Comparison of ENCODE assay signal across 19 cellular contexts in genomic region chr10:133327651-133328357, GRCh38. TPM values are rescaled to one million over a fixed set of nuclear protein-coding genes. Genes with fewer than 3 reads are reported as not detected.
A peak's percentile ranks its signal among the peaks of the same experiment; 100 is the strongest.
DNase-seq lines count a peak whose midpoint lies in the region; ATAC-seq, FAIRE-seq and TF ChIP-seq lines count a peak whose summit lies in the region.
"Had no signal": no experiment of that assay in that cellular context is flagged by ENCODE, and none has a peak within 500 bp of the region (broad histone marks: within the 10 kb centered on the region; RNA-seq: fewer than 3 reads in every experiment).

No MANE protein-coding gene starts in this region.

- peaks cover 92% of the 10 kb centered on the region for H3K27me3 ChIP-seq in left ventricle myocardium inferior (ENCODE audit: low read depth)
- H3K27me3 ChIP-seq in astrocyte (ENCODE audit: insufficient read depth, low read length) = peaks cover 29% of the 10 kb centered on the region

- H4K20me1 ChIP-seq in astrocyte (ENCODE audit: insufficient read depth, low read length) = no peaks in the 10 kb centered on the region

- H2AFZ ChIP-seq in astrocyte (ENCODE audit: low read depth, low read length) = no peak overlapping the region

- H3K4me3 Mint-ChIP-seq in astrocyte (ENCODE audit: unreplicated experiment) = no peak overlapping the region
- H3K4me3 Mint-ChIP-seq in activated CD4-positive, alpha-beta T cell treated with anti-CD3 and anti-CD28 coated beads, Interleukin-2, amount 10 ng/mL, durations not matched to agents 24 days and 14 days = no peak overlapping the region
- H3K4me3 Mint-ChIP-seq: activated CD8-positive, alpha-beta T cell treated with anti-CD3 and anti-CD28 coated beads, Interleukin-2, amount 10 ng/mL, durations not matched to agents 7 days and 5 days; activated naive CD8-positive, alpha-beta T cell treated with anti-CD3 and anti-CD28 coated beads, Interleukin-2, amount 50 U/mL, for 24 hours; activated T-helper 1 cell treated with anti-CD3 and anti-CD28 coated beads, Interleukin-12 subunit alpha, Interleukin-12 subunit beta, Interleukin-2, Interleukin-4 antibody, amounts not matched to agents 30 ng/mL and 10 ng/mL and 1 ng/mL, durations not matched to agents 14 hours and 24 hours and 36 hours; naive thymus-derived CD8-positive, alpha-beta T cell had no signal

- H3K4me1 ChIP-seq in left ventricle myocardium inferior (peaks cover 24% of the 10 kb centered on the region), astrocyte (ENCODE audit: insufficient read depth, low read length) (peaks cover 30% of the 10 kb centered on the region)
- H3K4me1 ChIP-seq: foreskin keratinocyte had no signal

- H3K4me2 ChIP-seq in astrocyte (ENCODE audit: low read length) = peak overlapping the region; percentile 21

- DNase-seq in Right ventricle myocardium superior (peak; percentile 20), left ventricle myocardium inferior (no peak), astrocyte (ENCODE audit: low read depth) (no peak), sciatic nerve (ENCODE audit: low spot score) (peak; percentile 55), omental fat pad (ENCODE audit: low spot score) (no peak)
- DNase-seq in activated CD4-positive, alpha-beta T cell treated with anti-CD3 and anti-CD28 coated beads, Interleukin-2, amount 10 ng/mL, durations not matched to agents 24 days and 14 days = no peak
- DNase-seq: activated CD8-positive, alpha-beta T cell treated with anti-CD3 and anti-CD28 coated beads, Interleukin-2, amount 10 ng/mL, durations not matched to agents 7 days and 5 days; activated naive CD8-positive, alpha-beta T cell treated with anti-CD3 and anti-CD28 coated beads, Interleukin-2, amount 50 U/mL, for 24 hours; cerebellar nuclear complex; DND-41; foreskin keratinocyte; Karpas-422; left ventricle myocardium superior; NCI-H446; stomach had no signal

- H3K36me3 ChIP-seq in left ventricle myocardium inferior = no peaks in the 10 kb centered on the region
- no peaks in the 10 kb centered on the region for H3K36me3 ChIP-seq in astrocyte (ENCODE audit: insufficient read depth, low read length)
- H3K36me3 ChIP-seq: stomach had no signal

- H3K79me2 ChIP-seq in astrocyte (ENCODE audit: insufficient read depth, low read length) = no peaks in the 10 kb centered on the region

- H3K4me3 ChIP-seq in left ventricle myocardium inferior = no peak overlapping the region
- no peak overlapping the region for H3K4me3 ChIP-seq in astrocyte (ENCODE audit: insufficient read depth, low read depth, low read length)
- H3K4me3 ChIP-seq: stomach had no signal

- peak overlapping the region; percentile 41 for H3K27ac Mint-ChIP-seq in astrocyte (ENCODE audit: unreplicated experiment)
- no peak overlapping the region for H3K27ac Mint-ChIP-seq in activated CD4-positive, alpha-beta T cell treated with anti-CD3 and anti-CD28 coated beads, Interleukin-2, amount 10 ng/mL, durations not matched to agents 24 days and 14 days
- H3K27ac Mint-ChIP-seq: activated CD8-positive, alpha-beta T cell treated with anti-CD3 and anti-CD28 coated beads, Interleukin-2, amount 10 ng/mL, durations not matched to agents 7 days and 5 days; activated naive CD8-positive, alpha-beta T cell treated with anti-CD3 and anti-CD28 coated beads, Interleukin-2, amount 50 U/mL, for 24 hours; activated T-helper 1 cell treated with anti-CD3 and anti-CD28 coated beads, Interleukin-12 subunit alpha, Interleukin-12 subunit beta, Interleukin-2, Interleukin-4 antibody, amounts not matched to agents 30 ng/mL and 10 ng/mL and 1 ng/mL, durations not matched to agents 14 hours and 24 hours and 36 hours had no signal

- no peak for FAIRE-seq in astrocyte (lab: Jason Lieb, UNC)

- H3K36me3 Mint-ChIP-seq in astrocyte (ENCODE audit: low read depth, unreplicated experiment) = no peaks in the 10 kb centered on the region
- H3K36me3 Mint-ChIP-seq in activated CD4-positive, alpha-beta T cell treated with anti-CD3 and anti-CD28 coated beads, Interleukin-2, amount 10 ng/mL, durations not matched to agents 24 days and 14 days (ENCODE audit: low read depth) = no peaks in the 10 kb centered on the region
- H3K36me3 Mint-ChIP-seq: naive thymus-derived CD8-positive, alpha-beta T cell had no signal

- H3K27ac ChIP-seq in left ventricle myocardium inferior (replicated peaks) (no peak overlapping the region), astrocyte (ENCODE audit: low read depth, low read length) (no peak overlapping the region)
- H3K27ac ChIP-seq: foreskin keratinocyte, stomach, VCaP had no signal

- no peak overlapping the region for H3K9ac ChIP-seq in astrocyte (ENCODE audit: low read length)

- H3K4me1 Mint-ChIP-seq in astrocyte (ENCODE audit: low read depth, unreplicated experiment) = peaks cover 7% of the 10 kb centered on the region
- H3K4me1 Mint-ChIP-seq in activated CD4-positive, alpha-beta T cell treated with anti-CD3 and anti-CD28 coated beads, Interleukin-2, amount 10 ng/mL, durations not matched to agents 24 days and 14 days = peaks cover 7% of the 10 kb centered on the region

- H3K9me3 ChIP-seq in left ventricle myocardium inferior (replicated peaks) = no peaks in the 10 kb centered on the region
- no peaks in the 10 kb centered on the region for H3K9me3 ChIP-seq in astrocyte (ENCODE audit: insufficient read depth, low read depth, low read length)
- H3K9me3 ChIP-seq: stomach had no signal

- TF ChIP-seq CTCF in left ventricle myocardium inferior (IDR thresholded peaks at IDR 0.05; ENCODE audit: borderline replicate concordance) = no peak
- no peak for TF ChIP-seq CTCF in astrocyte (IDR thresholded peaks at IDR 0.05; ENCODE audit: insufficient read depth, low read depth, low read length)
- no peak for TF ChIP-seq CTCF in omental fat pad (IDR thresholded peaks at IDR 0.05)

- peaks cover 3% of the 10 kb centered on the region for H3K9me3 Mint-ChIP-seq in astrocyte (ENCODE audit: unreplicated experiment)
- H3K9me3 Mint-ChIP-seq in activated CD4-positive, alpha-beta T cell treated with anti-CD3 and anti-CD28 coated beads, Interleukin-2, amount 10 ng/mL, durations not matched to agents 24 days and 14 days = no peaks in the 10 kb centered on the region
- H3K9me3 Mint-ChIP-seq: activated naive CD8-positive, alpha-beta T cell treated with anti-CD3 and anti-CD28 coated beads, Interleukin-2, amount 50 U/mL, for 24 hours; activated T-helper 1 cell treated with anti-CD3 and anti-CD28 coated beads, Interleukin-12 subunit alpha, Interleukin-12 subunit beta, Interleukin-2, Interleukin-4 antibody, amounts not matched to agents 30 ng/mL and 10 ng/mL and 1 ng/mL, durations not matched to agents 14 hours and 24 hours and 36 hours had no signal

- ATAC-seq in Right ventricle myocardium superior (ENCODE audit: poor library complexity) (no peak), sciatic nerve (no peak), omental fat pad (ENCODE audit: low FRiP score) (no peak)
- ATAC-seq: activated CD8-positive, alpha-beta T cell treated with anti-CD3 and anti-CD28 coated beads, Interleukin-2, amount 10 ng/mL, durations not matched to agents 7 days and 5 days; activated naive CD8-positive, alpha-beta T cell treated with anti-CD3 and anti-CD28 coated beads, Interleukin-2, amount 50 U/mL, for 24 hours; foreskin keratinocyte; left ventricle myocardium superior; naive thymus-derived CD8-positive, alpha-beta T cell had no signal

- H3K27me3 Mint-ChIP-seq in astrocyte (ENCODE audit: low read depth, unreplicated experiment) = peaks cover 43% of the 10 kb centered on the region
- peaks cover 56% of the 10 kb centered on the region for H3K27me3 Mint-ChIP-seq in activated CD4-positive, alpha-beta T cell treated with anti-CD3 and anti-CD28 coated beads, Interleukin-2, amount 10 ng/mL, durations not matched to agents 24 days and 14 days

- intact Hi-C loops in Right ventricle myocardium superior (cut with DNase I) (loop anchor here (5.0 kb wide), 1 partner anchor 279 kb away; no protein-coding TSS in a partner anchor), left ventricle myocardium inferior (cut with micrococcal nuclease) (loop anchor here (5.0 kb wide), 1 partner anchor 279 kb away; no protein-coding TSS in a partner anchor), sciatic nerve (cut with DNase I) (loop anchor here (10.0 kb wide), 1 partner anchor 197 kb away; the partner anchor contains the start of gene CYP2E1)
- intact Hi-C loops in activated CD4-positive, alpha-beta T cell treated with anti-CD3 and anti-CD28 coated beads, Interleukin-2, amount 10 ng/mL, durations not matched to agents 24 days and 14 days (cut with micrococcal nuclease) = loop anchor here (2.0 to 5.0 kb wide), 2 partner anchors 64 to 193 kb away; partner anchors contain the start of gene MTG1

RNA-seq across cellular contexts. Expression of gene CALY, which starts 8.9 kb away (rescaled TPM):
- total RNA-seq in Right ventricle myocardium superior (not detected), left ventricle myocardium inferior (not detected), astrocyte (0.77 and 1.1 TPM in 2 replicates), sciatic nerve (0.98 TPM), omental fat pad (not detected)
- total RNA-seq in activated CD4-positive, alpha-beta T cell treated with anti-CD3 and anti-CD28 coated beads, Interleukin-2, amount 10 ng/mL, durations not matched to agents 24 days and 14 days = not detected in 2 replicates
- total RNA-seq: activated CD8-positive, alpha-beta T cell treated with anti-CD3 and anti-CD28 coated beads, Interleukin-2, amount 10 ng/mL, durations not matched to agents 7 days and 5 days; activated T-helper 1 cell treated with anti-CD3 and anti-CD28 coated beads, Interleukin-12 subunit alpha, Interleukin-12 subunit beta, Interleukin-2, Interleukin-4 antibody, amounts not matched to agents 30 ng/mL and 10 ng/mL and 1 ng/mL, durations not matched to agents 14 hours and 24 hours and 36 hours; foreskin keratinocyte; left ventricle myocardium superior had no signal

RNA-seq across cellular contexts. Expression of gene ZNF511, which starts 19.1 kb away (rescaled TPM):
- 44.8 TPM for total RNA-seq in Right ventricle myocardium superior
- total RNA-seq in left ventricle myocardium inferior = 40.5 TPM
- 23.8 and 25.5 TPM in 2 replicates for total RNA-seq in astrocyte
- total RNA-seq in sciatic nerve = 27.8 TPM
- total RNA-seq in omental fat pad = 10 to 100 TPM; 19.3 to 40.2 (median 23.3) TPM
- 83.8 and 87.2 TPM in 2 replicates for total RNA-seq in activated CD4-positive, alpha-beta T cell treated with anti-CD3 and anti-CD28 coated beads, Interleukin-2, amount 10 ng/mL, durations not matched to agents 24 days and 14 days

RNA-seq across cellular contexts. Expression of gene TUBGCP2, which starts 19.1 kb away (rescaled TPM):
- total RNA-seq in Right ventricle myocardium superior (38.5 TPM), left ventricle myocardium inferior (38.9 TPM), astrocyte (56.2 and 57.8 TPM in 2 replicates), sciatic nerve (55.9 TPM), omental fat pad (10 to 100 TPM; 29.0 to 44.5 (median 36.3) TPM)
- total RNA-seq in activated CD4-positive, alpha-beta T cell treated with anti-CD3 and anti-CD28 coated beads, Interleukin-2, amount 10 ng/mL, durations not matched to agents 24 days and 14 days = 65.3 and 70.6 TPM in 2 replicates

RNA-seq across cellular contexts. Expression of gene PRAP1, which starts 19.4 kb away (rescaled TPM):
- total RNA-seq in Right ventricle myocardium superior = not detected
- not detected for total RNA-seq in left ventricle myocardium inferior
- not detected in 2 replicates for total RNA-seq in astrocyte
- total RNA-seq in sciatic nerve = 9.9 TPM
- 1 to 10 TPM in 1 of 4 donors, not detected in 3; 3.3 TPM for total RNA-seq in omental fat pad
- not detected in 2 replicates for total RNA-seq in activated CD4-positive, alpha-beta T cell treated with anti-CD3 and anti-CD28 coated beads, Interleukin-2, amount 10 ng/mL, durations not matched to agents 24 days and 14 days
- total RNA-seq: activated CD8-positive, alpha-beta T cell treated with anti-CD3 and anti-CD28 coated beads, Interleukin-2, amount 10 ng/mL, durations not matched to agents 7 days and 5 days; activated T-helper 1 cell treated with anti-CD3 and anti-CD28 coated beads, Interleukin-12 subunit alpha, Interleukin-12 subunit beta, Interleukin-2, Interleukin-4 antibody, amounts not matched to agents 30 ng/mL and 10 ng/mL and 1 ng/mL, durations not matched to agents 14 hours and 24 hours and 36 hours; foreskin keratinocyte; left ventricle myocardium superior; naive thymus-derived CD8-positive, alpha-beta T cell; urinary bladder had no signal

RNA-seq across cellular contexts. Expression of gene FUOM, which starts 30.0 kb away (rescaled TPM):
- total RNA-seq in Right ventricle myocardium superior = 7.4 TPM
- 5.1 TPM for total RNA-seq in left ventricle myocardium inferior
- 28.8 and 29.3 TPM in 2 replicates for total RNA-seq in astrocyte
- 35.2 TPM for total RNA-seq in sciatic nerve
- total RNA-seq in omental fat pad = 10 to 100 TPM; 20.6 to 34.3 (median 24.1) TPM
- total RNA-seq in activated CD4-positive, alpha-beta T cell treated with anti-CD3 and anti-CD28 coated beads, Interleukin-2, amount 10 ng/mL, durations not matched to agents 24 days and 14 days = 43.6 and 46.6 TPM in 2 replicates

Comparison
In these comparisons a context has a peak if more than half of its experiments do, and no peak if none do; other contexts are left out.
1. DNase-seq: peak in Right ventricle myocardium superior (single experiment) and sciatic nerve (single experiment); none in left ventricle myocardium inferior (single experiment), astrocyte (single experiment), omental fat pad (single experiment) and activated CD4-positive, alpha-beta T cell treated with anti-CD3 and anti-CD28 coated beads, Interleukin-2, amount 10 ng/mL, durations not matched to agents 24 days and 14 days (single experiment).